35 cellular contexts compared by ENCODE assay signal in genomic region chr2:53543083-53543482, GRCh38.
"Had no signal": no experiment of that assay in that cellular context is flagged by ENCODE, and none has a peak within 500 bp of the region (broad histone marks: within the 10 kb centered on the region; RNA-seq: fewer than 3 reads in every experiment).

No MANE protein-coding gene starts in this region.

- H3K9me3 ChIP-seq: MG63 had no signal

- H3K36me3 ChIP-seq: MG63 had no signal

- H3K27me3 ChIP-seq: MG63 had no signal

- H3K4me3 ChIP-seq: MG63 had no signal

- DNase-seq: Karpas-422, Kasumi-1, MG63, MM.1S, MV-4-11, NCI-H1048, NCI-H1092, NCI-H1092 treated with DMSO at 0.1 percent for 48 hours, NCI-H1105, NCI-H1105 treated with DMSO at 0.1 percent for 48 hours, NCI-H1417, NCI-H1417 treated with DMSO at 0.1 percent for 48 hours, NCI-H1436, NCI-H1436 treated with DMSO at 0.1 percent for 48 hours, NCI-H1694, NCI-H1694 treated with DMSO at 0.1 percent for 48 hours, NCI-H187, NCI-H187 treated with DMSO at 0.1 percent for 48 hours, NCI-H1930, NCI-H2029, NCI-H2029 treated with DMSO at 0.1 percent for 48 hours, NCI-H2081, NCI-H2081 treated with DMSO at 0.1 percent for 48 hours, NCI-H2107, NCI-H2171, NCI-H2171 treated with DMSO at 0.1 percent for 48 hours, NCI-H2227 treated with DMSO at 0.1 percent for 48 hours, NCI-H226, NCI-H345, NCI-H446, NCI-H446 treated with DMSO at 0.1 percent for 48 hours, NCI-H510A, NCI-H510A treated with DMSO at 0.1 percent for 48 hours, NCI-H524, NCI-H524 treated with DMSO at 0.1 percent for 48 hours had no signal
